In genomic region chr16:29382070-29382469, GRCh38 we compare ENCODE assay signal across 1 cellular context. TPM values are rescaled to one million over a fixed set of nuclear protein-coding genes. Genes with fewer than 3 reads are reported as not detected.
"Had no signal": no experiment of that assay in that cellular context is flagged by ENCODE, and none has a peak within 500 bp of the region (broad histone marks: within the 10 kb centered on the region; RNA-seq: fewer than 3 reads in every experiment).

No MANE protein-coding gene starts in this region.

RNA-seq across cellular contexts. Expression of gene NPIPB11, which starts 24.4 kb away (rescaled TPM):
- total RNA-seq: skeletal muscle tissue had no signal
